In the genomic region with DNA sequence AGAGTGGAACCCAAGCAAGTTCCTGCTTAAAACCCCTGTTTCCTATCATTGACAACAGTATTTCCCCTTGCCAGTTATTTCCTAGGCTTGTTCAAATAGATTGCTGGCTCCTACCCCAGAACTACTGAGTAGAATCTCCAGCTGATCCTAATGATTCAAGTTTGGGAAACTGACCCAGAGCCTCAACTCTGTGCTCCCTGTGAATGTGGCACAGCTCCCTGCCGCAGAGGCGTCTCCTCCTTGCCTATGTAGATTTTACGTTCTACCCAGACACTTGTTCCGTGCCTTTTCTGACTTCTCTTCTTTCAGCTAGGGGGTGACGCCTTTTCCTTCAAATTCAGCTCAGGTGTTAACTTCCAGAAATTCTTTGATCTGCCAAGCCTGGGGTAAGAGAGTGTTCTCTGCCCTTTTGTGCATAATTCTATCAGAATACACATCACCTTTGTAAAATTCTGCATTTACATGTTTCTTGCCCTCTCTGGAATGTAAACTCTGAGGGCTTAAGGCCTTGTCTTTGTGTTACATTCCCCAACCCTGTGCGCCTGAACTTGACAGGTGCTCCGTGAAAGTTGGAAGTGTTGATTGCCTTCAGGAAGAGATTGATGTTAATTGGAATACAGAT, we compare ENCODE assay signal across 2 cellular contexts.
TF ChIP-seq lines count a peak whose summit lies in the region.

No MANE protein-coding gene starts in this region.

TF ChIP-seq in GM12891, 5 proteins besides CTCF, POLR2A, EP300 and RAD21:
- TF ChIP-seq SPI1 (IDR thresholded peaks at IDR 0.05; ENCODE audit: low read depth, low read length) (no peak), POU2F2 (IDR thresholded peaks at IDR 0.05; ENCODE audit: low read depth, low read length) (no peak), PAX5 (IDR thresholded peaks at IDR 0.05; ENCODE audit: insufficient read depth, low read length, severe bottlenecking) (no peak), POLR2AphosphoS5 (IDR thresholded peaks at IDR 0.05; ENCODE audit: low read depth, low read length) (no peak), TAF1 (IDR thresholded peaks at IDR 0.05; ENCODE audit: low read depth, low read length) (no peak)

TF ChIP-seq in GM12878, 131 proteins besides CTCF, POLR2A, EP300 and RAD21:
- TF ChIP-seq ZNF207 (IDR thresholded peaks at IDR 0.05; ENCODE audit: borderline replicate concordance), result no peak
